In the genomic region with DNA sequence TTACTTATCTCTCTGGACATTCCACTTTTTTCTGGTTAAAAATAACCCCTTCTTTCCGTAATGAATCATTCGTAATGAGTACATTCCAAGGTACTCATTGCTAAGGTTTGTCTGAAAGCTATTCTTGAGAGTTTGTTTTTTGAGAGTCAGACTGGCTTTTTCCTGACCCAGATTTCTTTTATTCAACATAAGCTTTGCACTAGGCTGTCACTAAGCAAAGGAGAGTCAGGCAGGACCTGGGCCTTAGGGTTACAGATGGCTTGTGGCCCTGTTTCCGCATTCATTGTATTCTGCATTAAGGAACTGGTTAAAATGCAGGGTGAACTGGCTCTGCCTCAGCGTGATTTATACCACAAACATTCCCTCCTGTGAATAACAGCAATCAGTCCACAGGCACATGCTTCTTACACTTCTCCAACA, we compare ENCODE assay signal across 24 cellular contexts.
DNase-seq lines count a peak whose midpoint lies in the region; ATAC-seq and TF ChIP-seq lines count a peak whose summit lies in the region.
"Had no signal": no experiment of that assay in that cellular context is flagged by ENCODE, and none has a peak within 500 bp of the region (broad histone marks: within the 10 kb centered on the region; RNA-seq: fewer than 3 reads in every experiment).

No MANE protein-coding gene starts in this region.

- no peaks in the 10 kb centered on the region for H3K79me2 ChIP-seq in neural progenitor cell (ENCODE audit: low read depth)

- H3K9ac ChIP-seq in neural progenitor cell, result no peak overlapping the region

- no peaks in the 10 kb centered on the region for H3K9me3 ChIP-seq in neural progenitor cell (ENCODE audit: low read depth)

- H3K4me3 Mint-ChIP-seq in neural progenitor cell, result no peak overlapping the region
- H3K4me3 Mint-ChIP-seq: activated CD4-positive, alpha-beta T cell treated with anti-CD3 and anti-CD28 coated beads for 36 hours; activated naive CD4-positive, alpha-beta T cell treated with anti-CD3 and anti-CD28 coated beads for 36 hours; activated T-cell treated with anti-CD3 and anti-CD28 coated beads, Interleukin-2, amount 50 U/mL, for 4 hours; CD4-positive, alpha-beta memory T cell; nephron progenitor cell; stimulated activated naive B cell treated with anti-CD40 and anti-IgM and Interleukin-4, amounts not matched to agents 10 μg/mL and 1 μg/mL and 100 μg/mL, for 72 hours had no signal

- no peaks in the 10 kb centered on the region for H3K4me1 Mint-ChIP-seq in neural progenitor cell
- H3K4me1 Mint-ChIP-seq: activated CD4-positive, alpha-beta T cell treated with anti-CD3 and anti-CD28 coated beads for 36 hours; CD4-positive, alpha-beta memory T cell; stimulated activated naive B cell treated with anti-CD40 and anti-IgM and Interleukin-4, amounts not matched to agents 10 μg/mL and 1 μg/mL and 100 μg/mL, for 72 hours had no signal

- H3K4me1 ChIP-seq in neural progenitor cell, result no peaks in the 10 kb centered on the region
- H3K4me1 ChIP-seq: foreskin keratinocyte had no signal

- H3F3A ChIP-seq in neural progenitor cell (ENCODE audit: low read depth), result no peaks in the 10 kb centered on the region

- no peaks in the 10 kb centered on the region for H4K20me1 ChIP-seq in neural progenitor cell (ENCODE audit: low read depth)

- H3K27me3 ChIP-seq in neural progenitor cell, result no peaks in the 10 kb centered on the region
- H3K27me3 ChIP-seq: foreskin keratinocyte had no signal

- no peak overlapping the region for H3K27ac Mint-ChIP-seq in neural progenitor cell
- H3K27ac Mint-ChIP-seq: activated CD4-positive, alpha-beta T cell treated with anti-CD3 and anti-CD28 coated beads for 36 hours; activated naive CD4-positive, alpha-beta T cell treated with anti-CD3 and anti-CD28 coated beads for 36 hours; CD4-positive, alpha-beta memory T cell; nephron progenitor cell; stimulated activated naive B cell treated with anti-CD40 and anti-IgM and Interleukin-4, amounts not matched to agents 10 μg/mL and 1 μg/mL and 100 μg/mL, for 72 hours had no signal

- no peaks in the 10 kb centered on the region for H3K36me3 ChIP-seq in neural progenitor cell

- H3K36me3 Mint-ChIP-seq in neural progenitor cell, result no peaks in the 10 kb centered on the region
- H3K36me3 Mint-ChIP-seq: CD4-positive, alpha-beta memory T cell; stimulated activated naive B cell treated with anti-CD40 and anti-IgM and Interleukin-4, amounts not matched to agents 10 μg/mL and 1 μg/mL and 100 μg/mL, for 72 hours had no signal

- peak overlapping the region; percentile 23 for H2AFZ ChIP-seq in neural progenitor cell (replicated peaks)

- no peaks in the 10 kb centered on the region for H3K27me3 Mint-ChIP-seq in neural progenitor cell (ENCODE audit: insufficient read depth, low read depth)
- H3K27me3 Mint-ChIP-seq: activated CD4-positive, alpha-beta T cell treated with anti-CD3 and anti-CD28 coated beads for 36 hours; CD4-positive, alpha-beta memory T cell; stimulated activated naive B cell treated with anti-CD40 and anti-IgM and Interleukin-4, amounts not matched to agents 10 μg/mL and 1 μg/mL and 100 μg/mL, for 72 hours had no signal

- H3K27ac ChIP-seq in neural progenitor cell, result no peak overlapping the region
- H3K27ac ChIP-seq: epithelial cell of prostate, foreskin keratinocyte had no signal

- no peak for ATAC-seq in GM21825 (IDR thresholded peaks at IDR 0.05; ENCODE audit: unreplicated experiment)
- ATAC-seq: activated CD4-positive, alpha-beta T cell treated with anti-CD3 and anti-CD28 coated beads for 36 hours; activated T-cell treated with anti-CD3 and anti-CD28 coated beads, Interleukin-2, amount 50 U/mL, for 4 hours; foreskin keratinocyte; GM12878; Panc1; stimulated activated naive B cell treated with anti-CD40 and anti-IgM and Interleukin-4, amounts not matched to agents 10 μg/mL and 1 μg/mL and 100 μg/mL, for 72 hours had no signal

- TF ChIP-seq CTCF in astrocyte of the cerebellum (IDR thresholded peaks at IDR 0.05; ENCODE audit: low read depth, low read length, missing control alignments) (no peak), neural progenitor cell (IDR thresholded peaks at IDR 0.05) (no peak), GM10266 (IDR thresholded peaks at IDR 0.05; ENCODE audit: control insufficient read depth, insufficient read depth, low read depth, missing control alignments) (no peak)

- H3K4me3 ChIP-seq in astrocyte of the cerebellum (ENCODE audit: low read depth, low read length), result no peak overlapping the region
- no peak overlapping the region for H3K4me3 ChIP-seq in neural progenitor cell
- H3K4me3 ChIP-seq: GM12878 had no signal

- in situ Hi-C loops in astrocyte of the cerebellum (cut with HindIII; ENCODE audit: low sequenced_read_pairs), result no loop called here

- H3K4me2 ChIP-seq in neural progenitor cell, result no peak overlapping the region

- DNase-seq in astrocyte of the cerebellum (ENCODE audit: low read depth) (peak; percentile 39), iris pigment epithelial cell (ENCODE audit: low read depth) (peak; percentile 2), neural progenitor cell (ENCODE audit: low spot score) (no peak), DMS53 treated with DMSO at 0.1 percent for 48 hours (lab: John Stamatoyannopoulos, UW; ENCODE audit: unreplicated experiment) (no peak), AG08396 (ENCODE audit: low spot score) (no peak), GM10266 (ENCODE audit: extremely low spot score) (no peak)
- DNase-seq: activated CD4-positive, alpha-beta T cell treated with anti-CD3 and anti-CD28 coated beads for 36 hours; activated CD8-positive, alpha-beta memory T cell treated with anti-CD3 and anti-CD28 coated beads for 24 hours; activated naive CD4-positive, alpha-beta T cell treated with anti-CD3 and anti-CD28 coated beads for 36 hours; activated T-cell treated with anti-CD3 and anti-CD28 coated beads, Interleukin-2, amount 50 U/mL, for 4 hours; amygdala; CD4-positive, alpha-beta memory T cell; cerebellar nuclear complex; DMS53; foreskin keratinocyte; NCI-H1417; NCI-H510A; nephron progenitor cell; small intestine; stimulated activated naive B cell treated with anti-CD40 and anti-IgM and Interleukin-4, amounts not matched to agents 10 μg/mL and 1 μg/mL and 100 μg/mL, for 72 hours had no signal

- H3K9me3 Mint-ChIP-seq in neural progenitor cell, result no peaks in the 10 kb centered on the region
- H3K9me3 Mint-ChIP-seq: nephron progenitor cell had no signal

Comparison
In these comparisons a context has a peak if more than half of its experiments do, and no peak if none do; other contexts are left out.
1. DNase-seq: peak in astrocyte of the cerebellum (single experiment) and iris pigment epithelial cell (single experiment); none in neural progenitor cell (single experiment), DMS53 treated with DMSO at 0.1 percent for 48 hours (single experiment), AG08396 (single experiment) and GM10266 (single experiment).